In the genomic region with DNA sequence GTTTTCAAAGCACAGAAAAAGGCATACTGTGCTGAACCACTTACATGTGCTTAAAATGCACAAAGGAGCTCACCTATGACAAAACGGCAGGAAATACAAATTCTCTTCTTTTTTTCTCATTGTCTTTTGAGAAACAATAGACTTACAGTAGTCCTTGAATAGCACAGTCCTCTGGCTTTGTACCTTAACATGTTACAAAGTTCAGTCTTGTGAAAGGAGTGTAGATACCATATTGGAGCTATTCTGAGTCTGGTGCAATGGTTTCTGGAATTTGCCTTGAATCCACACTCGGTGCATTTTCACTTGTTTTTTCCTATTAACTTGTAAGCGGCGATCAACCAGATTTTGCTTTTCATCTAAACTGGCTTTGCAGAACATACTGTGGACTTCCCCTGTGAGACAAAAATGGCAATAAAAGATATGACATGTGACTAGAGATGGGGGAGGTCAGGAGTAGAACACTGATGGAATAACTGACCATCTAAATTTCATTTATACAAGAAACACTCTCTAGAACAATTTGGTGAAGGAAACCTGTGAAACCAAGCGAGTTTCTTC, we compare ENCODE assay signal across 19 cellular contexts.
DNase-seq lines count a peak whose midpoint lies in the region; ATAC-seq, FAIRE-seq and TF ChIP-seq lines count a peak whose summit lies in the region.
"Had no signal": no experiment of that assay in that cellular context is flagged by ENCODE, and none has a peak within 500 bp of the region (broad histone marks: within the 10 kb centered on the region; RNA-seq: fewer than 3 reads in every experiment).

No MANE protein-coding gene starts in this region.

- H3K9me3 ChIP-seq in HepG2 (ENCODE audit: low read length), result no peaks in the 10 kb centered on the region
- no peaks in the 10 kb centered on the region for H3K9me3 ChIP-seq in right lobe of liver
- H3K9me3 ChIP-seq: ovary, sigmoid colon had no signal

- POLR2A ChIA-PET in HepG2 (lab: Yijun Ruan, JAX) (interaction anchor here (0.7 kb wide), 1 partner anchor 10 kb away, joined by 3 read pairs; no protein-coding TSS in a partner anchor), T-cell (lab: Charles Lee) (interaction anchor here in 1 of 2 donors (0.6 kb wide), 2 partner anchors 50 to 208 kb away, joined by 3 to 7 read pairs; no protein-coding TSS in a partner anchor)

- no peaks in the 10 kb centered on the region for H3K79me2 ChIP-seq in HepG2 (ENCODE audit: insufficient read depth, low read length)

- no peak overlapping the region for H3K4me2 ChIP-seq in HepG2 (ENCODE audit: low read depth, low read length)

- no peaks in the 10 kb centered on the region for H4K20me1 ChIP-seq in HepG2 (ENCODE audit: insufficient read depth, low read length)

- peak; percentile 64 for FAIRE-seq in HepG2 (lab: Jason Lieb, UNC)

- no peaks in the 10 kb centered on the region for H3K27me3 Mint-ChIP-seq in T-cell

- H3K36me3 ChIP-seq in HepG2 (replicated peaks in 1 of 2; ENCODE audit: control insufficient read depth in 1 of 2, insufficient read depth in 2 of 2, low read length in 2 of 2) (peaks cover 5 to 13% of the 10 kb centered on the region in 2 experiments; a peak in 4 of 5 replicates), right lobe of liver (no peaks in the 10 kb centered on the region)
- H3K36me3 ChIP-seq: cardiac muscle cell, ovary had no signal

- H3K4me1 ChIP-seq in HepG2 (ENCODE audit: insufficient read depth, low read length) (peaks cover 13% of the 10 kb centered on the region), right lobe of liver (no peaks in the 10 kb centered on the region)

- no peak for TF ChIP-seq RAD21 in HepG2 (CRISPR knock-in tag; IDR thresholded peaks at IDR 0.05)

- no peaks in the 10 kb centered on the region for H3K27me3 ChIP-seq in HepG2 (ENCODE audit: control insufficient read depth in 1 of 2, insufficient read depth in 2 of 2, low read length in 2 of 2)
- no peaks in the 10 kb centered on the region for H3K27me3 ChIP-seq in right lobe of liver
- H3K27me3 ChIP-seq: cardiac muscle cell, dorsolateral prefrontal cortex, ovary, sigmoid colon had no signal

- peak overlapping the region; percentile 16 to 59 for H3K27ac Mint-ChIP-seq in T-cell

- in situ Hi-C loops in HepG2 (cut with HindIII; ENCODE audit: extremely low pct_ligation_motif_present, low pct_unique_long_range_greater_than_20kb), result no loop called here

- TF ChIP-seq EP300 in HepG2 (IDR thresholded peaks at IDR 0.05; ENCODE audit: low read depth in 2 of 2, low read length in 2 of 2) (peak in 1 of 2 experiments; percentile 42; a peak in 1 of 4 replicates), HepG2 (CRISPR knock-in tag; IDR thresholded peaks at IDR 0.05; ENCODE audit: borderline replicate concordance) (no peak)

- TF ChIP-seq CTCF in HepG2 (CRISPR knock-in tag; IDR thresholded peaks at IDR 0.05) (no peak), right lobe of liver (IDR thresholded peaks at IDR 0.05) (no peak), foreskin fibroblast (IDR thresholded peaks at IDR 0.05; ENCODE audit: low read depth, low read length) (no peak)

- CTCF ChIA-PET in HepG2 (lab: Yijun Ruan, JAX; ENCODE audit: low intra/inter-chr PET ratio, low total read pairs) (no interaction called here), T-cell (lab: Charles Lee) (no interaction called here)

- peaks cover 56 to 72% (median 64%) of the 10 kb centered on the region in 3 donors for H3K4me1 Mint-ChIP-seq in T-cell

- DNase-seq in HepG2 (ENCODE audit: low spot score), result peak; percentile 85
- DNase-seq in right lobe of liver, result no peak
- no peak for DNase-seq in T-cell
- no peak for DNase-seq in activated CD8-positive, alpha-beta memory T cell treated with anti-CD3 and anti-CD28 coated beads, Interleukin-2, amount 50 U/mL, for 48 hours
- DNase-seq in NCI-H187 (lab: John Stamatoyannopoulos, UW), result no peak
- no peak for DNase-seq in KG1 (lab: John Stamatoyannopoulos, UW)
- DNase-seq in foreskin fibroblast, result no peak
- DNase-seq: activated CD4-positive, alpha-beta T cell treated with anti-CD3 and anti-CD28 coated beads for 4 hours; Calu3; dorsolateral prefrontal cortex; NCI-H1417 treated with DMSO at 0.1 percent for 48 hours; NCI-H226; ovary; SHP77; sigmoid colon; stimulated activated CD4-positive, alpha-beta T cell treated with anti-CD3 and anti-CD28 coated beads, Interleukin-2, amount 100 ng/mL, for 24 hours; substantia nigra had no signal

- H3K27ac ChIP-seq in HepG2 (ENCODE audit: extremely low read length, insufficient read depth, low read length), result peak overlapping the region; percentile 14
- H3K27ac ChIP-seq in right lobe of liver, result no peak overlapping the region
- H3K27ac ChIP-seq: cardiac muscle cell, dorsolateral prefrontal cortex, ovary, sigmoid colon had no signal

- no TSS peak for BruUV-seq in HepG2 (replicated peaks; lab: Mats Ljungman, UMichigan)

- intact Hi-C loops in HepG2 (cut with micrococcal nuclease; ENCODE audit: unreplicated experiment), result no loop called here
- intact Hi-C loops in right lobe of liver (cut with DNase I), result no loop called here

- H3K9ac ChIP-seq in HepG2 (ENCODE audit: insufficient read depth, low read depth, low read length), result no peak overlapping the region

- peak overlapping the region; percentile 36 to 56 (median 53) for H3K4me3 Mint-ChIP-seq in T-cell

- peaks cover 11% of the 10 kb centered on the region for H3K36me3 Mint-ChIP-seq in T-cell

- H2AFZ ChIP-seq in HepG2 (ENCODE audit: low read length), result no peak overlapping the region

- H3K4me3 ChIP-seq in HepG2 (replicated peaks in 1 of 3; ENCODE audit: insufficient read depth in 1 of 3, low read depth in 2 of 3, low read length in 3 of 3) (no peak overlapping the region), right lobe of liver (no peak overlapping the region), foreskin fibroblast (ENCODE audit: low read depth in 1 of 2, low read length in 2 of 2) (no peak overlapping the region)
- H3K4me3 ChIP-seq: cardiac muscle cell, dorsolateral prefrontal cortex, ovary, sigmoid colon had no signal

- ATAC-seq in HepG2 (peak; percentile 94), right lobe of liver (no peak), HG03108 (IDR thresholded peaks at IDR 0.05; ENCODE audit: unreplicated experiment) (peak; percentile 24), T-cell (replicated peaks in 1 of 4) (no peak)

- no peaks in the 10 kb centered on the region for H3K9me3 Mint-ChIP-seq in T-cell

- WGBS in HepG2 (ENCODE audit: low lambda C conversion rate), result 67% methylated on average over 5 of the region's 5 CpGs
- WGBS in right lobe of liver (ENCODE audit: insufficient coverage, low coverage, low lambda C conversion rate, missing lambda C conversion rate), result 77% methylated on average over 5 of the region's 5 CpGs

- TF ChIP-seq POLR2A in HepG2 (IDR thresholded peaks at IDR 0.05; ENCODE audit: insufficient read depth in 1 of 2, low read depth in 2 of 2, low read length in 2 of 2), result no peak
- TF ChIP-seq POLR2A in right lobe of liver (IDR thresholded peaks at IDR 0.05), result no peak

TF ChIP-seq in HepG2, 621 proteins besides CTCF, POLR2A, EP300 and RAD21 (continues in another document):
- TF ChIP-seq, protein P1, sequence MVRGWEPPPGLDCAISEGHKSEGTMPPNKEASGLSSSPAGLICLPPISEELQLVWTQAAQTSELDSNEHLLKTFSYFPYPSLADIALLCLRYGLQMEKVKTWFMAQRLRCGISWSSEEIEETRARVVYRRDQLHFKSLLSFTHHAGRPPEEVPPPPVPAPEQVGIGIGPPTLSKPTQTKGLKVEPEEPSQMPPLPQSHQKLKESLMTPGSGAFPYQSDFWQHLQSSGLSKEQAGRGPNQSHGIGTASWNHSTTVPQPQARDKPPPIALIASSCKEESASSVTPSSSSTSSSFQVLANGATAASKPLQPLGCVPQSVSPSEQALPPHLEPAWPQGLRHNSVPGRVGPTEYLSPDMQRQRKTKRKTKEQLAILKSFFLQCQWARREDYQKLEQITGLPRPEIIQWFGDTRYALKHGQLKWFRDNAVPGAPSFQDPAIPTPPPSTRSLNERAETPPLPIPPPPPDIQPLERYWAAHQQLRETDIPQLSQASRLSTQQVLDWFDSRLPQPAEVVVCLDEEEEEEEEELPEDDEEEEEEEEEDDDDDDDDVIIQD (CRISPR knock-in tag; IDR thresholded peaks at IDR 0.05; ENCODE audit: low read depth), result peak; percentile 71; the same call in 1 of the 2 replicates
- TF ChIP-seq, protein P2, sequence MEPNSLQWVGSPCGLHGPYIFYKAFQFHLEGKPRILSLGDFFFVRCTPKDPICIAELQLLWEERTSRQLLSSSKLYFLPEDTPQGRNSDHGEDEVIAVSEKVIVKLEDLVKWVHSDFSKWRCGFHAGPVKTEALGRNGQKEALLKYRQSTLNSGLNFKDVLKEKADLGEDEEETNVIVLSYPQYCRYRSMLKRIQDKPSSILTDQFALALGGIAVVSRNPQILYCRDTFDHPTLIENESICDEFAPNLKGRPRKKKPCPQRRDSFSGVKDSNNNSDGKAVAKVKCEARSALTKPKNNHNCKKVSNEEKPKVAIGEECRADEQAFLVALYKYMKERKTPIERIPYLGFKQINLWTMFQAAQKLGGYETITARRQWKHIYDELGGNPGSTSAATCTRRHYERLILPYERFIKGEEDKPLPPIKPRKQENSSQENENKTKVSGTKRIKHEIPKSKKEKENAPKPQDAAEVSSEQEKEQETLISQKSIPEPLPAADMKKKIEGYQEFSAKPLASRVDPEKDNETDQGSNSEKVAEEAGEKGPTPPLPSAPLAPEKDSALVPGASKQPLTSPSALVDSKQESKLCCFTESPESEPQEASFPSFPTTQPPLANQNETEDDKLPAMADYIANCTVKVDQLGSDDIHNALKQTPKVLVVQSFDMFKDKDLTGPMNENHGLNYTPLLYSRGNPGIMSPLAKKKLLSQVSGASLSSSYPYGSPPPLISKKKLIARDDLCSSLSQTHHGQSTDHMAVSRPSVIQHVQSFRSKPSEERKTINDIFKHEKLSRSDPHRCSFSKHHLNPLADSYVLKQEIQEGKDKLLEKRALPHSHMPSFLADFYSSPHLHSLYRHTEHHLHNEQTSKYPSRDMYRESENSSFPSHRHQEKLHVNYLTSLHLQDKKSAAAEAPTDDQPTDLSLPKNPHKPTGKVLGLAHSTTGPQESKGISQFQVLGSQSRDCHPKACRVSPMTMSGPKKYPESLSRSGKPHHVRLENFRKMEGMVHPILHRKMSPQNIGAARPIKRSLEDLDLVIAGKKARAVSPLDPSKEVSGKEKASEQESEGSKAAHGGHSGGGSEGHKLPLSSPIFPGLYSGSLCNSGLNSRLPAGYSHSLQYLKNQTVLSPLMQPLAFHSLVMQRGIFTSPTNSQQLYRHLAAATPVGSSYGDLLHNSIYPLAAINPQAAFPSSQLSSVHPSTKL (CRISPR knock-in tag; IDR thresholded peaks at IDR 0.05), result peak; percentile 79
- TF ChIP-seq, protein P3, sequence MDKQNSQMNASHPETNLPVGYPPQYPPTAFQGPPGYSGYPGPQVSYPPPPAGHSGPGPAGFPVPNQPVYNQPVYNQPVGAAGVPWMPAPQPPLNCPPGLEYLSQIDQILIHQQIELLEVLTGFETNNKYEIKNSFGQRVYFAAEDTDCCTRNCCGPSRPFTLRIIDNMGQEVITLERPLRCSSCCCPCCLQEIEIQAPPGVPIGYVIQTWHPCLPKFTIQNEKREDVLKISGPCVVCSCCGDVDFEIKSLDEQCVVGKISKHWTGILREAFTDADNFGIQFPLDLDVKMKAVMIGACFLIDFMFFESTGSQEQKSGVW (CRISPR knock-in tag; IDR thresholded peaks at IDR 0.05; ENCODE audit: borderline replicate concordance), result no peak
- peak; percentile 39; the same call in 1 of the 2 replicates for TF ChIP-seq EHMT2 (IDR thresholded peaks at IDR 0.05; ENCODE audit: borderline replicate concordance, low read depth, low read length)

Comparison
In these comparisons a context has a peak if more than half of its experiments do, and no peak if none do; other contexts are left out.
1. ATAC-seq: peak in HepG2 (single experiment) and HG03108 (single experiment); none in right lobe of liver (0 of 4) and T-cell (0 of 4).